8 cellular contexts compared by ENCODE assay signal in genomic region chr14:96297000-96297399, GRCh38. TPM values are rescaled to one million over a fixed set of nuclear protein-coding genes. Genes with fewer than 3 reads are reported as not detected.
DNase-seq lines count a peak whose midpoint lies in the region; ATAC-seq and TF ChIP-seq lines count a peak whose summit lies in the region.

No MANE protein-coding gene starts in this region.

- intact Hi-C loops in lower leg skin (cut with DNase I; ENCODE audit: low total_unique reads) = loop anchor here (10.0 kb wide), 1 partner anchor 128 kb away; no protein-coding TSS in a partner anchor

- peak; percentile 51 for TF ChIP-seq CTCF in epithelial cell of proximal tubule (conservative IDR thresholded peaks at IDR 0.05; ENCODE audit: low read depth, low read length)
- no peak for TF ChIP-seq CTCF in lower leg skin (IDR thresholded peaks at IDR 0.05)

- no peak for TF ChIP-seq POLR2A in lower leg skin (IDR thresholded peaks at IDR 0.05)

- DNase-seq in NOMO-1 treated with DMSO at 0.1 percent for 48 hours (lab: John Stamatoyannopoulos, UW; ENCODE audit: unreplicated experiment) (peak; percentile 14), NOMO-1 treated with dmso at 0.1 percent for 144 hours (lab: John Stamatoyannopoulos, UW; ENCODE audit: unreplicated experiment) (no peak), NCI-H345 treated with DMSO at 0.1 percent for 48 hours (lab: John Stamatoyannopoulos, UW; ENCODE audit: unreplicated experiment) (peak; percentile 8), epithelial cell of proximal tubule (ENCODE audit: low read depth) (no peak), superior temporal gyrus (ENCODE audit: extremely low spot score) (peak; percentile 63), lower leg skin (ENCODE audit: low spot score in 2 of 2) (no peak)

- WGBS in lower leg skin, 2 donors = 93 to 98% methylated on average over 2 of the region's 2 CpGs

- H3K4me3 ChIP-seq in epithelial cell of proximal tubule (ENCODE audit: low read depth, low read length) = no peak overlapping the region
- H3K4me3 ChIP-seq in lower leg skin (ENCODE audit: low read depth, poor library complexity, severe bottlenecking) = no peak overlapping the region

- ATAC-seq in HG03342 (IDR thresholded peaks at IDR 0.05; ENCODE audit: unreplicated experiment) (no peak), GM21619 (IDR thresholded peaks at IDR 0.05; ENCODE audit: unreplicated experiment) (no peak)

RNA-seq across cellular contexts. Expression of gene BDKRB1, which starts 41.0 kb away (rescaled TPM):
- total RNA-seq in epithelial cell of proximal tubule (0.40 TPM in 1 of 2 replicates, not detected in the other), lower leg skin (1 to 10 TPM in 3 of 4 donors, under 1 TPM in 1; 0.91 to 5.4 (median 1.8) TPM)

Comparison
In these comparisons a context has a peak if more than half of its experiments do, and no peak if none do; other contexts are left out.
1. DNase-seq: peak in NOMO-1 treated with DMSO at 0.1 percent for 48 hours (single experiment), NCI-H345 treated with DMSO at 0.1 percent for 48 hours (single experiment) and superior temporal gyrus (single experiment); none in NOMO-1 treated with dmso at 0.1 percent for 144 hours (single experiment), epithelial cell of proximal tubule (single experiment) and lower leg skin (0 of 2).